Comparison of ENCODE assay signal across 1 cellular context in the genomic region with DNA sequence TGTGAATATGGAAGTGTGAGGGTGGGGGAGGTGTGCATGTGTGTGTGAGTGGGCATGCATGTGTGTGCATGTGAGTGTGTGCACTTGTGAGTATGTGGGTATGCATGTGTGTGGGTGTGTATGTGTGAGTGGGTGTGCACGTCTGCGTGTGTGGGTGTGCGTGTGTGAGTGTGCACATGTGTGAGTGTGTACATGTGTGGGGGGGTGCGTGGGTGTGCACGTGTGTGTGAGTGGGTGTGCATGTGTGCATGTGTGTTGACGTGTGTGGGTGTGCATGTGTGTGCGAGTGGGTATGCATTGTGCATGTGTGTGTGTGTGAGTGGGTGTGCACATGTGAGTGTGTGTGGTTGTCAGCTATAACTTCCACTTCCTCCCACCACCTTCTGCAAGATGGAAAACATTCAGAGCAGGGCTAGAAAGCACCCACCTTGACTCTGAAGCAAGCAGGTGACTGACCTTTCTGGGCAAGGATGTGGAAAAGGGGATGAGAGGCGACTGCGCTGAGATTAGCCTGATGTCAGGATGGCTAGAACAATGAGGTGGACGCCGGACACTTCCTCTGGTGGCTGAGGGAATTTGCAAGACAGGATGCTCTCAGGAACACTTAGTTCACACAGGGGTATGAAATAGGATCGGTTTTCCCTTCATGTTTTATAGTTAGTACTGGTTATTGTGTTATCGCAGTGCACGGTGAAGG.
A peak's percentile ranks its signal among the peaks of the same experiment; 100 is the strongest.
TF ChIP-seq lines count a peak whose summit lies in the region.

No MANE protein-coding gene starts in this region.

TF ChIP-seq in GM12891, 5 proteins besides CTCF, POLR2A, EP300 and RAD21:
- TF ChIP-seq POU2F2 (IDR thresholded peaks at IDR 0.05; ENCODE audit: low read depth, low read length) (no peak), SPI1 (IDR thresholded peaks at IDR 0.05; ENCODE audit: low read depth, low read length) (0 out of 2 replicates have a peak, but pooled peaks have one; percentile 11), PAX5 (IDR thresholded peaks at IDR 0.05; ENCODE audit: insufficient read depth, low read length, severe bottlenecking) (no peak), POLR2AphosphoS5 (IDR thresholded peaks at IDR 0.05; ENCODE audit: low read depth, low read length) (no peak), TAF1 (IDR thresholded peaks at IDR 0.05; ENCODE audit: low read depth, low read length) (no peak)
